Comparison of ENCODE assay signal across 38 cellular contexts in genomic region chr6:14906621-14907020, GRCh38.
"Had no signal": no experiment of that assay in that cellular context is flagged by ENCODE, and none has a peak within 500 bp of the region (broad histone marks: within the 10 kb centered on the region; RNA-seq: fewer than 3 reads in every experiment).

No MANE protein-coding gene starts in this region.

- ATAC-seq: activated CD8-positive, alpha-beta T cell treated with anti-CD3 and anti-CD28 coated beads for 36 hours; activated naive CD4-positive, alpha-beta T cell treated with anti-CD3 and anti-CD28 coated beads, Interleukin-2, amount 50 U/mL, for 72 hours; activated naive CD8-positive, alpha-beta T cell treated with anti-CD3 and anti-CD28 coated beads, Interleukin-2, amount 50 U/mL, for 24 hours; activated T-cell treated with anti-CD3 and anti-CD28 coated beads, Interleukin-2, amount 50 U/mL, for 4 hours; activated T-cell treated with anti-CD3 and anti-CD28 coated beads, Interleukin-2, amount 50 U/mL, for 72 hours; activated T-helper 17 cell treated with anti-CD3 and anti-CD28 coated beads, Interleukin-2, amount 50 U/mL, for 72 hours had no signal

- H3K36me3 ChIP-seq: ascending aorta, cardiac muscle cell had no signal

- H3K4me3 ChIP-seq: ascending aorta, cardiac muscle cell had no signal

- H3K27me3 Mint-ChIP-seq: activated B cell treated with CpG ODN at 0.5 μM for 24 hours; activated CD4-positive, alpha-beta memory T cell treated with anti-CD3 and anti-CD28 coated beads for 36 hours; activated CD4-positive, alpha-beta T cell treated with anti-CD3 and anti-CD28 coated beads, Interleukin-2, amount 10 ng/mL, durations not matched to agents 24 days and 14 days; activated CD8-positive, alpha-beta T cell treated with anti-CD3 and anti-CD28 coated beads for 36 hours; activated naive CD8-positive, alpha-beta T cell treated with anti-CD3 and anti-CD28 coated beads, Interleukin-2, amount 50 U/mL, for 24 hours; activated T-helper 17 cell treated with anti-CD3 and anti-CD28 coated beads, Interleukin-2, amount 50 U/mL, for 72 hours; central memory CD8-positive, alpha-beta T cell had no signal

- H3K4me1 ChIP-seq: ascending aorta had no signal

- FAIRE-seq: bronchial epithelial cell, TTC549 had no signal

- H3K36me3 Mint-ChIP-seq: brain had no signal

- H3K9me3 Mint-ChIP-seq: activated CD4-positive, alpha-beta memory T cell treated with anti-CD3 and anti-CD28 coated beads for 36 hours; activated naive CD4-positive, alpha-beta T cell treated with anti-CD3 and anti-CD28 coated beads for 36 hours; activated T-cell treated with anti-CD3 and anti-CD28 coated beads, Interleukin-2, amount 50 U/mL, for 4 hours; activated T-helper 1 cell treated with anti-CD3 and anti-CD28 coated beads, Interleukin-12 subunit alpha, Interleukin-12 subunit beta, Interleukin-2, Interleukin-4 antibody, amounts not matched to agents 30 ng/mL and 10 ng/mL and 1 ng/mL, durations not matched to agents 14 hours and 24 hours and 36 hours; activated T-helper 17 cell treated with anti-CD3 and anti-CD28 coated beads, Interleukin-2, amount 50 U/mL, for 72 hours; central memory CD8-positive, alpha-beta T cell; T-helper 1 cell treated with Interleukin-12 subunit alpha and Interleukin-12 subunit beta and Interleukin-4 antibody, amounts not matched to agents 30 μg/mL and 1 μg/mL, for 36 hours had no signal

- H3K27ac ChIP-seq: ascending aorta, cardiac muscle cell, VCaP had no signal

- H3K9me3 ChIP-seq: ascending aorta had no signal

- H3K4me1 Mint-ChIP-seq: brain had no signal

- H3K27me3 ChIP-seq: ascending aorta, cardiac muscle cell had no signal

- DNase-seq: activated B cell treated with CpG ODN at 0.5 μM for 24 hours; activated CD4-positive, alpha-beta memory T cell treated with anti-CD3 and anti-CD28 coated beads for 36 hours; activated CD4-positive, alpha-beta T cell treated with anti-CD3 and anti-CD28 coated beads for 4 hours; activated CD4-positive, alpha-beta T cell treated with anti-CD3 and anti-CD28 coated beads, Interleukin-2, amount 10 ng/mL, durations not matched to agents 24 days and 14 days; activated CD4-positive, alpha-beta T cell treated with anti-CD3 and anti-CD28 coated beads, Interleukin-2, amount 50 U/mL, for 1 hour; activated CD4-positive, alpha-beta T cell treated with anti-CD3 and anti-CD28 coated beads, Interleukin-2, amount 50 U/mL, for 4 hours; activated CD4-positive, CD25-positive, alpha-beta regulatory T cell treated with anti-CD3 and anti-CD28 coated beads, Interleukin-2, amount 50 U/mL, for 72 hours; activated CD8-positive, alpha-beta memory T cell treated with anti-CD3 and anti-CD28 coated beads, Interleukin-2, amount 50 U/mL, for 4 hours; activated CD8-positive, alpha-beta T cell treated with anti-CD3 and anti-CD28 coated beads for 36 hours; activated effector memory CD4-positive, alpha-beta T cell treated with anti-CD3 and anti-CD28 coated beads, Interleukin-2, amount 50 U/mL, for 16 hours; activated gamma-delta T cell treated with Interleukin-2 at 50 U/mL for 16 hours; activated naive CD4-positive, alpha-beta T cell; activated naive CD4-positive, alpha-beta T cell treated with anti-CD3 and anti-CD28 coated beads for 36 hours; activated naive CD4-positive, alpha-beta T cell treated with anti-CD3 and anti-CD28 coated beads, Interleukin-2, amount 50 U/mL, for 16 hours; activated naive CD8-positive, alpha-beta T cell treated with anti-CD3 and anti-CD28 coated beads, Interleukin-2, amount 10 ng/mL, durations not matched to agents 7 days and 5 days; activated naive CD8-positive, alpha-beta T cell treated with anti-CD3 and anti-CD28 coated beads, Interleukin-2, amount 50 U/mL, for 24 hours; activated T-cell treated with anti-CD3 and anti-CD28 coated beads for 4 hours; activated T-cell treated with anti-CD3 and anti-CD28 coated beads, Interleukin-2, amount 50 U/mL, for 1 hour; activated T-cell treated with anti-CD3 and anti-CD28 coated beads, Interleukin-2, amount 50 U/mL, for 4 hours; activated T-cell treated with anti-CD3 and anti-CD28 coated beads, Interleukin-2, amount 50 U/mL, for 72 hours; amygdala; anterior cingulate cortex; caudate nucleus; cerebellar nuclear complex; T-helper 2 cell; T-helper 9 cell had no signal

- H3K27ac Mint-ChIP-seq: activated B cell treated with CpG ODN at 0.5 μM for 24 hours; activated CD4-positive, alpha-beta memory T cell treated with anti-CD3 and anti-CD28 coated beads for 36 hours; activated CD4-positive, alpha-beta T cell treated with anti-CD3 and anti-CD28 coated beads, Interleukin-2, amount 10 ng/mL, durations not matched to agents 24 days and 14 days; activated CD8-positive, alpha-beta T cell treated with anti-CD3 and anti-CD28 coated beads for 36 hours; activated naive CD4-positive, alpha-beta T cell treated with anti-CD3 and anti-CD28 coated beads for 36 hours; activated naive CD4-positive, alpha-beta T cell treated with anti-CD3 and anti-CD28 coated beads, Interleukin-2, amount 50 U/mL, for 72 hours; activated naive CD8-positive, alpha-beta T cell treated with anti-CD3 and anti-CD28 coated beads, Interleukin-2, amount 10 ng/mL, durations not matched to agents 7 days and 5 days; activated naive CD8-positive, alpha-beta T cell treated with anti-CD3 and anti-CD28 coated beads, Interleukin-2, amount 50 U/mL, for 24 hours; activated T-cell treated with anti-CD3 and anti-CD28 coated beads, Interleukin-2, amount 50 U/mL, for 72 hours; activated T-helper 1 cell treated with anti-CD3 and anti-CD28 coated beads, Interleukin-12 subunit alpha, Interleukin-12 subunit beta, Interleukin-2, Interleukin-4 antibody, amounts not matched to agents 30 ng/mL and 10 ng/mL and 1 ng/mL, durations not matched to agents 14 hours and 24 hours and 36 hours; activated T-helper 17 cell treated with anti-CD3 and anti-CD28 coated beads, Interleukin-2, amount 50 U/mL, for 72 hours; brain; T-helper 1 cell treated with Interleukin-12 subunit alpha and Interleukin-12 subunit beta and Interleukin-4 antibody, amounts not matched to agents 30 μg/mL and 1 μg/mL, for 36 hours; T-helper 2 cell treated with Interferon-gamma antibody and Interleukin-4, amounts not matched to agents 5 μg/mL and 100 μg/mL, for 36 hours had no signal

- H3K4me3 Mint-ChIP-seq: activated B cell treated with CpG ODN at 0.5 μM for 24 hours; activated CD4-positive, alpha-beta memory T cell treated with anti-CD3 and anti-CD28 coated beads for 36 hours; activated CD4-positive, alpha-beta T cell treated with anti-CD3 and anti-CD28 coated beads, Interleukin-2, amount 10 ng/mL, durations not matched to agents 24 days and 14 days; activated CD8-positive, alpha-beta T cell treated with anti-CD3 and anti-CD28 coated beads for 36 hours; activated naive CD4-positive, alpha-beta T cell treated with anti-CD3 and anti-CD28 coated beads for 36 hours; activated naive CD8-positive, alpha-beta T cell treated with anti-CD3 and anti-CD28 coated beads, Interleukin-2, amount 10 ng/mL, durations not matched to agents 7 days and 5 days; activated naive CD8-positive, alpha-beta T cell treated with anti-CD3 and anti-CD28 coated beads, Interleukin-2, amount 50 U/mL, for 24 hours; activated T-cell treated with anti-CD3 and anti-CD28 coated beads, Interleukin-2, amount 50 U/mL, for 4 hours; activated T-cell treated with anti-CD3 and anti-CD28 coated beads, Interleukin-2, amount 50 U/mL, for 72 hours; activated T-helper 1 cell treated with anti-CD3 and anti-CD28 coated beads, Interleukin-12 subunit alpha, Interleukin-12 subunit beta, Interleukin-2, Interleukin-4 antibody, amounts not matched to agents 30 ng/mL and 10 ng/mL and 1 ng/mL, durations not matched to agents 14 hours and 24 hours and 36 hours; activated T-helper 17 cell treated with anti-CD3 and anti-CD28 coated beads, Interleukin-2, amount 50 U/mL, for 72 hours; brain; central memory CD8-positive, alpha-beta T cell; T-helper 1 cell treated with Interleukin-12 subunit alpha and Interleukin-12 subunit beta and Interleukin-4 antibody, amounts not matched to agents 30 μg/mL and 1 μg/mL, for 36 hours; T-helper 2 cell treated with Interferon-gamma antibody and Interleukin-4, amounts not matched to agents 5 μg/mL and 100 μg/mL, for 36 hours had no signal
